32 cellular contexts compared by ENCODE assay signal in genomic region chr19:55578031-55578760, GRCh38. TPM values are rescaled to one million over a fixed set of nuclear protein-coding genes. Genes with fewer than 3 reads are reported as not detected.
"Had no signal": no experiment of that assay in that cellular context is flagged by ENCODE, and none has a peak within 500 bp of the region (broad histone marks: within the 10 kb centered on the region; RNA-seq: fewer than 3 reads in every experiment).

No MANE protein-coding gene starts in this region.

- H3K36me3 ChIP-seq: colonic mucosa had no signal

- H3K4me3 ChIP-seq: ascending aorta, cardiac muscle cell, colonic mucosa, esophagus squamous epithelium, gastroesophageal sphincter had no signal

- DNase-seq: activated CD4-positive, alpha-beta memory T cell treated with anti-CD3 and anti-CD28 coated beads for 36 hours; activated CD4-positive, alpha-beta T cell treated with anti-CD3 and anti-CD28 coated beads for 36 hours; activated CD4-positive, alpha-beta T cell treated with anti-CD3 and anti-CD28 coated beads, Interleukin-2, amount 10 ng/mL, durations not matched to agents 24 days and 14 days; activated CD4-positive, CD25-positive, alpha-beta regulatory T cell; activated CD4-positive, CD25-positive, alpha-beta regulatory T cell treated with anti-CD3 and anti-CD28 coated beads, Interleukin-2, amount 50 U/mL, for 72 hours; activated CD8-positive, alpha-beta memory T cell treated with anti-CD3 and anti-CD28 coated beads, Interleukin-2, amount 10 ng/mL, durations not matched to agents 7 days and 5 days; activated CD8-positive, alpha-beta memory T cell treated with anti-CD3 and anti-CD28 coated beads, Interleukin-2, amount 50 U/mL, for 4 hours; activated CD8-positive, alpha-beta T cell treated with anti-CD3 and anti-CD28 coated beads, Interleukin-2, amount 10 ng/mL, durations not matched to agents 7 days and 5 days; activated effector memory CD4-positive, alpha-beta T cell treated with anti-CD3 and anti-CD28 coated beads, Interleukin-2, amount 50 U/mL, for 16 hours; activated naive CD4-positive, alpha-beta T cell; activated naive CD4-positive, alpha-beta T cell treated with anti-CD3 and anti-CD28 coated beads, Interleukin-2, amount 10 ng/mL, durations not matched to agents 7 days and 5 days; activated naive CD8-positive, alpha-beta T cell treated with anti-CD3 and anti-CD28 coated beads, Interleukin-2, amount 10 ng/mL, durations not matched to agents 7 days and 5 days; activated T-cell treated with anti-CD3 and anti-CD28 coated beads, Interleukin-2, amount 50 U/mL, for 1 hour; activated T-cell treated with anti-CD3 and anti-CD28 coated beads, Interleukin-2, amount 50 U/mL, for 48 hours; central memory CD4-positive, alpha-beta T cell; cerebellar nuclear complex; colonic mucosa; effector CD8-positive, alpha-beta T cell; esophagus squamous epithelium; foreskin melanocyte; T-helper 2 cell had no signal

- H3K27me3 ChIP-seq: ascending aorta, breast epithelium, cardiac muscle cell, colonic mucosa, esophagus squamous epithelium, gastroesophageal sphincter had no signal

- H3K9me3 ChIP-seq: ascending aorta, colonic mucosa, esophagus squamous epithelium, gastroesophageal sphincter had no signal

- H3K27ac ChIP-seq: ascending aorta, breast epithelium, cardiac muscle cell, colonic mucosa, epithelial cell of prostate, esophagus squamous epithelium, gastroesophageal sphincter had no signal

- ATAC-seq: activated CD4-positive, alpha-beta T cell treated with anti-CD3 and anti-CD28 coated beads for 36 hours; activated CD8-positive, alpha-beta memory T cell treated with anti-CD3 and anti-CD28 coated beads, Interleukin-2, amount 10 ng/mL, durations not matched to agents 7 days and 5 days; activated CD8-positive, alpha-beta T cell treated with anti-CD3 and anti-CD28 coated beads, Interleukin-2, amount 10 ng/mL, durations not matched to agents 7 days and 5 days; activated naive CD4-positive, alpha-beta T cell treated with anti-CD3 and anti-CD28 coated beads, Interleukin-2, amount 50 U/mL, for 72 hours; gastroesophageal sphincter had no signal

RNA-seq across cellular contexts. Expression of gene SBK3, which starts 32.9 kb away (rescaled TPM):
- total RNA-seq: activated CD4-positive, alpha-beta memory T cell treated with anti-CD3 and anti-CD28 coated beads for 36 hours; activated CD4-positive, alpha-beta T cell treated with anti-CD3 and anti-CD28 coated beads for 36 hours; activated CD4-positive, alpha-beta T cell treated with anti-CD3 and anti-CD28 coated beads, Interleukin-2, amount 10 ng/mL, durations not matched to agents 24 days and 14 days; activated CD8-positive, alpha-beta memory T cell treated with anti-CD3 and anti-CD28 coated beads for 36 hours; activated CD8-positive, alpha-beta memory T cell treated with anti-CD3 and anti-CD28 coated beads, Interleukin-2, amount 10 ng/mL, durations not matched to agents 7 days and 5 days; activated CD8-positive, alpha-beta T cell treated with anti-CD3 and anti-CD28 coated beads, Interleukin-2, amount 10 ng/mL, durations not matched to agents 7 days and 5 days; activated naive CD4-positive, alpha-beta T cell treated with anti-CD3 and anti-CD28 coated beads, Interleukin-2, amount 50 U/mL, for 72 hours; activated naive CD8-positive, alpha-beta T cell treated with anti-CD3 and anti-CD28 coated beads, Interleukin-2, amount 10 ng/mL, durations not matched to agents 7 days and 5 days; activated T-helper 1 cell treated with anti-CD3 and anti-CD28 coated beads, Interleukin-12 subunit alpha, Interleukin-12 subunit beta, Interleukin-2, Interleukin-4 antibody, amounts not matched to agents 30 ng/mL and 10 ng/mL and 1 ng/mL, durations not matched to agents 14 hours and 24 hours and 36 hours; activated T-helper 2 cell treated with anti-CD3 and anti-CD28 coated beads, Interferon-gamma antibody, Interleukin-2, Interleukin-4, amounts not matched to agents 10 μg/mL and 5 μg/mL and 100 μg/mL, durations not matched to agents 14 hours and 24 hours and 36 hours; ascending aorta; colonic mucosa; T-helper 1 cell treated with Interleukin-12 subunit alpha and Interleukin-12 subunit beta and Interleukin-4 antibody, amounts not matched to agents 30 ng/mL and 1 ng/mL, for 36 hours had no signal
- polyA plus RNA-seq: cardiac muscle cell, fibroblast of lung had no signal
